ENCODE assay signal across 8 cellular contexts in the genomic region with DNA sequence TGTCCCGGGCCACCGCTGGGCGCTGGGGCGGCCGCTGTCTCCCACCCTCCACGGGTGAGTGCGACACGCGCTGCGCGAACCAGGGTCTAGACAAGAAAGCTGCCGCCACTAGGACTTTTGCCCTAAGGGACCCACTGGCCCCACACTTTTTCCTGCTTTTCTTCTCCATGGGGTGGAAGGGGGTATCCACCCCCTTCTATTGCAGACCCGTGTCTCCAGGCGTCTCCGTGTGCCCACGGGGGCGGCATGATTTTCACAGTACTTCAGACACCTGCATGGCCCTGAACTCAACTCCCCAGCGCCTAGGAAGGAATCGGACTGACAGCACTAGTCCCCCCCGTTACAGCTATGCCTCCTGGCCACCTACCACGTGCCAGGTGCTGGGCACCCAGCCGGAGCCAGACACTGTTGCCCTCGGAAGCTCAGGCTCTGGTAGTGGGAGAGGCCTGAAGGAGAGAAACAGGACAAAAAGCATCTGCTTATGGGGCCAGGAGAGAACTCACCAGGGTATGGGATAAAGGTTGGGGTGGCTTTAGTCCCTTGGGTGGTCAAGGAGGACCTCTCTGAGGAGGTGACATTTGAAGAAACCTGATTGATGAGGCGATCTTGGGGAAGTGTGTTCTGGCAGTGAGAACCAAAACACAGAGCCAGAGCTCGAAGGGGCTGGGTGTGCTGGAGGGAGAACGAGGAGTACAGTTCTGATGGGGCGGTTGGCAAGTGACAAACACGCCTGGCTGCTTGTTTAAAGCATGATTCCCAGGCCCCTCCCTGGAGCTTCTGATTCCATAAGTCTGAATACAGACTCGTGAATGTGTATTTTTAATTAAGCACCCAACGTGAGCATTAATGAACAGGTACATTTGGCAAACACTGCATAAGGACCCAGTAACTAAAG. TPM values are rescaled to one million over a fixed set of nuclear protein-coding genes. Genes with fewer than 3 reads are reported as not detected.
DNase-seq lines count a peak whose midpoint lies in the region; ATAC-seq and TF ChIP-seq lines count a peak whose summit lies in the region.

No MANE protein-coding gene starts in this region.

- H3K36me3 Mint-ChIP-seq in activated naive CD8-positive, alpha-beta T cell, result peaks cover 11% of the 10 kb centered on the region

- 38 to 44% methylated on average over 9 to 10 of the region's 30 CpGs for WGBS in thyroid gland, 2 donors

- H3K4me3 ChIP-seq in thyroid gland (replicated peaks in 1 of 3) (peak overlapping the region in 1 of 3 donors; percentile 61), BE2C (ENCODE audit: low read depth, low read length) (no peak overlapping the region)

- H3K27ac ChIP-seq in thyroid gland, result peak overlapping the region; percentile 39 to 93 (median 47)

- no peaks in the 10 kb centered on the region for H3K9me3 ChIP-seq in thyroid gland
- H3K9me3 ChIP-seq in BE2C, result no peaks in the 10 kb centered on the region

- H3K4me3 Mint-ChIP-seq in activated naive CD8-positive, alpha-beta T cell, result peak overlapping the region; percentile 81

- H3K27me3 Mint-ChIP-seq in activated naive CD8-positive, alpha-beta T cell, result no peaks in the 10 kb centered on the region

- ATAC-seq in left lobe of liver (peak; percentile 4), HG03457 (IDR thresholded peaks at IDR 0.05; ENCODE audit: unreplicated experiment) (no peak), GM18907 (IDR thresholded peaks at IDR 0.05; ENCODE audit: unreplicated experiment) (no peak)

- H3K36me3 ChIP-seq in thyroid gland (no peaks in the 10 kb centered on the region), BE2C (no peaks in the 10 kb centered on the region)

- TF ChIP-seq POLR2A in thyroid gland (IDR thresholded peaks at IDR 0.05), result no peak

- H3K27me3 ChIP-seq in thyroid gland (no peaks in the 10 kb centered on the region), BE2C (peaks cover 65% of the 10 kb centered on the region)

- H3K4me1 ChIP-seq in thyroid gland, result peaks cover 17 to 29% of the 10 kb centered on the region in 2 donors
- H3K4me1 ChIP-seq in BE2C, result no peaks in the 10 kb centered on the region

- TF ChIP-seq CTCF in thyroid gland (IDR thresholded peaks at IDR 0.05) (peak in 3 of 6 experiments; percentile 4 to 20 (median 5)), BE2C (IDR thresholded peaks at IDR 0.05; ENCODE audit: low read depth, low read length) (no peak)

- intact Hi-C loops in thyroid gland (cut with DNase I), result no loop called here

- H3K4me1 Mint-ChIP-seq in activated naive CD8-positive, alpha-beta T cell (ENCODE audit: low read depth), result peaks cover 44% of the 10 kb centered on the region

- H3K27ac Mint-ChIP-seq in activated naive CD8-positive, alpha-beta T cell, result peak overlapping the region; percentile 70

- DNase-seq in activated CD8-positive, alpha-beta memory T cell treated with anti-CD3 and anti-CD28 coated beads for 24 hours, result peak; percentile 81
- DNase-seq in activated CD8-positive, alpha-beta memory T cell treated with anti-CD3 and anti-CD28 coated beads, Interleukin-2, amount 50 U/mL, for 4 hours, result no peak
- DNase-seq in left lobe of liver (ENCODE audit: low spot score), result no peak
- peak; percentile 69 to 73 for DNase-seq in thyroid gland
- DNase-seq in BE2C, result no peak

- peaks cover 4% of the 10 kb centered on the region for H3K9me3 Mint-ChIP-seq in activated naive CD8-positive, alpha-beta T cell (ENCODE audit: low read depth)

RNA-seq across cellular contexts. Expression of gene NFATC2, which starts 0.6 kb away (rescaled TPM):
- total RNA-seq in left lobe of liver (4.6 TPM), thyroid gland (10 to 100 TPM in 1 of 4 donors, 1 to 10 TPM in 3; 7.5 to 12.6 (median 8.5) TPM)
- polyA plus RNA-seq in BE2C (2012; ENCODE audit: insufficient read depth, insufficient read length, low read depth), result not detected

Comparison
In these comparisons a context has a peak if more than half of its experiments do, and no peak if none do; other contexts are left out.
1. DNase-seq: peak in activated CD8-positive, alpha-beta memory T cell treated with anti-CD3 and anti-CD28 coated beads for 24 hours (single experiment) and thyroid gland (2 of 2); none in activated CD8-positive, alpha-beta memory T cell treated with anti-CD3 and anti-CD28 coated beads, Interleukin-2, amount 50 U/mL, for 4 hours (single experiment), left lobe of liver (single experiment) and BE2C (single experiment).